In genomic region chr14:96409701-96410100, GRCh38 we compare ENCODE assay signal across 24 cellular contexts. TPM values are rescaled to one million over a fixed set of nuclear protein-coding genes. Genes with fewer than 3 reads are reported as not detected.
DNase-seq lines count a peak whose midpoint lies in the region; ATAC-seq, FAIRE-seq and TF ChIP-seq lines count a peak whose summit lies in the region.
"Had no signal": no experiment of that assay in that cellular context is flagged by ENCODE, and none has a peak within 500 bp of the region (broad histone marks: within the 10 kb centered on the region; RNA-seq: fewer than 3 reads in every experiment).

No MANE protein-coding gene starts in this region.

- no peaks in the 10 kb centered on the region for H3K36me3 ChIP-seq in gastrocnemius medialis
- H3K36me3 ChIP-seq: BE2C, lower lobe of right lung, neural progenitor cell, SJSA1 had no signal

- ATAC-seq in GM18868 (IDR thresholded peaks at IDR 0.05; ENCODE audit: unreplicated experiment) (no peak), GM21528 (IDR thresholded peaks at IDR 0.05; ENCODE audit: low FRiP score, unreplicated experiment) (no peak), gastrocnemius medialis (no peak)
- ATAC-seq: lower lobe of right lung had no signal

- no peak overlapping the region for H3K4me3 ChIP-seq in gastrocnemius medialis
- H3K4me3 ChIP-seq: lower lobe of right lung, neural progenitor cell, SJSA1 had no signal

- TF ChIP-seq POLR2A in gastrocnemius medialis (IDR thresholded peaks at IDR 0.05) = no peak

- no peaks in the 10 kb centered on the region for H3K9me3 ChIP-seq in gastrocnemius medialis
- H3K9me3 ChIP-seq: BE2C, lower lobe of right lung, SJSA1 had no signal

- no peak for FAIRE-seq in RCC 7860 (lab: Jason Lieb, UNC)

- intact Hi-C loops in gastrocnemius medialis (cut with DNase I; ENCODE audit: low total_unique reads) = no loop called here

- no peaks in the 10 kb centered on the region for H3K4me1 ChIP-seq in gastrocnemius medialis
- H3K4me1 ChIP-seq: BE2C, lower lobe of right lung, neural progenitor cell had no signal

- no peak for TF ChIP-seq CTCF in gastrocnemius medialis (IDR thresholded peaks at IDR 0.05 in 4 of 5, conservative IDR thresholded peaks at IDR 0.05 in 1 of 5)

- in situ Hi-C loops in gastrocnemius medialis (cut with MboI; ENCODE audit: low sequenced_read_pairs in 4 of 4) = loop anchor here in 1 of 4 donors (25.0 kb wide), 2 partner anchors 297 to 847 kb away; no protein-coding TSS in a partner anchor

- no peak overlapping the region for H3K27ac ChIP-seq in gastrocnemius medialis
- H3K27ac ChIP-seq: lower lobe of right lung, neural progenitor cell, SJSA1 had no signal

- peak; percentile 77 for DNase-seq in Daoy (ENCODE audit: low read depth)
- DNase-seq in RCC 7860 (ENCODE audit: low spot score) = peak; percentile 49
- DNase-seq in astrocyte of the hippocampus (ENCODE audit: low read depth, low spot score) = peak; percentile 52
- DNase-seq in myocyte (ENCODE audit: low read depth) = peak; percentile 6
- DNase-seq in AML-193 (lab: John Stamatoyannopoulos, UW) = no peak
- no peak for DNase-seq in gastrocnemius medialis
- DNase-seq: activated naive CD4-positive, alpha-beta T cell; activated T-cell treated with anti-CD3 and anti-CD28 coated beads, Interleukin-2, amount 50 U/mL, for 24 hours; amniotic stem cell; BE2C; DMS53; H7; head of caudate nucleus; kidney glomerular epithelial cell; lower lobe of right lung; NCI-H1092; NCI-H1930; NCI-H345; OCI-M1; T-helper 1 cell had no signal

- no peaks in the 10 kb centered on the region for H3K27me3 ChIP-seq in gastrocnemius medialis
- H3K27me3 ChIP-seq: BE2C, neural progenitor cell, SJSA1 had no signal

RNA-seq across cellular contexts. Expression of gene AK7, which starts 17.8 kb away (rescaled TPM):
- 1.0 and 1.7 TPM in 2 replicates for total RNA-seq in Daoy (2014; rRNA removed; shearing (Covaris generic))
- 0.99 and 1.6 TPM in 2 replicates for total RNA-seq in myocyte
- 0.33 TPM for polyA plus RNA-seq in myocyte (2012)
- total RNA-seq in gastrocnemius medialis = 1 to 10 TPM in 1 of 4 donors, under 1 TPM in 3; 0.61 to 1.4 (median 0.82) TPM
- total RNA-seq: SJSA1 had no signal

RNA-seq across cellular contexts. Expression of gene GSKIP, which starts 46.4 kb away (rescaled TPM):
- total RNA-seq in Daoy (2014; rRNA removed; shearing (Covaris generic)) = 68.0 and 81.1 TPM in 2 replicates
- total RNA-seq in myocyte = 18.5 and 20.5 TPM in 2 replicates
- polyA plus RNA-seq in myocyte (2012) = 13.8 TPM
- total RNA-seq in gastrocnemius medialis = 10 to 100 TPM in 2 of 4 donors, 1 to 10 TPM in 2; 6.7 to 15.1 (median 8.6) TPM

RNA-seq across cellular contexts. Expression of gene ATG2B, which starts 46.6 kb away (rescaled TPM):
- 9.2 and 12.4 TPM in 2 replicates for total RNA-seq in Daoy (2014; rRNA removed; shearing (Covaris generic))
- total RNA-seq in myocyte (13.3 and 18.1 TPM in 2 replicates), gastrocnemius medialis (10 to 100 TPM; 22.2 to 30.3 (median 28.6) TPM)
- polyA plus RNA-seq in myocyte (2012) = 5.6 TPM

Comparison
In these comparisons a context has a peak if more than half of its experiments do, and no peak if none do; other contexts are left out.
1. DNase-seq: peak in Daoy (single experiment), RCC 7860 (single experiment), astrocyte of the hippocampus (single experiment) and myocyte (single experiment); none in AML-193 (0 of 2) and gastrocnemius medialis (0 of 2).